Comparison of ENCODE assay signal across 20 cellular contexts in genomic region chr10:9009505-9009904, GRCh38.
DNase-seq lines count a peak whose midpoint lies in the region; ATAC-seq and TF ChIP-seq lines count a peak whose summit lies in the region.
"Had no signal": no experiment of that assay in that cellular context is flagged by ENCODE, and none has a peak within 500 bp of the region (broad histone marks: within the 10 kb centered on the region; RNA-seq: fewer than 3 reads in every experiment).

No MANE protein-coding gene starts in this region.

- no peaks in the 10 kb centered on the region for H3K36me3 Mint-ChIP-seq in CD4-positive, CD25-positive, alpha-beta regulatory T cell
- peaks cover 16% of the 10 kb centered on the region for H3K36me3 Mint-ChIP-seq in activated CD8-positive, alpha-beta T cell treated with anti-CD3 and anti-CD28 coated beads for 36 hours (ENCODE audit: low read depth)
- H3K36me3 Mint-ChIP-seq: stimulated activated memory B cell treated with anti-CD40 and anti-IgM and Interleukin-4, amounts not matched to agents 10 μg/mL and 1 μg/mL and 100 μg/mL, for 72 hours had no signal

- WGBS in psoas muscle, 3 donors = 82 to 91% (median 88%) methylated on average over 9 of the region's 9 CpGs

- H3K27me3 ChIP-seq in CD4-positive, CD25-positive, alpha-beta regulatory T cell (ENCODE audit: control insufficient read depth, insufficient read depth, low read length) = no peaks in the 10 kb centered on the region
- no peaks in the 10 kb centered on the region for H3K27me3 ChIP-seq in DND-41 (ENCODE audit: insufficient read depth, low read length, poor library complexity)
- H3K27me3 ChIP-seq in psoas muscle (ENCODE audit: insufficient read depth in 3 of 3, low read length in 2 of 3) = no peaks in the 10 kb centered on the region
- H3K27me3 ChIP-seq: testis had no signal

- H3K9ac ChIP-seq in DND-41 (ENCODE audit: low read depth, low read length) = no peak overlapping the region

- TF ChIP-seq CTCF in DND-41 (IDR thresholded peaks at IDR 0.05; ENCODE audit: borderline replicate concordance, extremely low read depth, low read length, poor library complexity, severe bottlenecking) = no peak
- no peak for TF ChIP-seq CTCF in activated CD8-positive, alpha-beta T cell treated with anti-CD3 and anti-CD28 coated beads for 36 hours (IDR thresholded peaks at IDR 0.05)
- TF ChIP-seq CTCF in fibroblast of mammary gland (conservative IDR thresholded peaks at IDR 0.05; ENCODE audit: control insufficient read depth, insufficient read depth, low read depth, low read length) = no peak
- TF ChIP-seq CTCF in psoas muscle (IDR thresholded peaks at IDR 0.05) = no peak
- TF ChIP-seq CTCF in foreskin fibroblast (IDR thresholded peaks at IDR 0.05; ENCODE audit: low read depth, low read length) = no peak

- peak overlapping the region; percentile 41 for H3K27ac ChIP-seq in CD4-positive, CD25-positive, alpha-beta regulatory T cell (ENCODE audit: insufficient read depth, low read length, poor library complexity, severe bottlenecking)
- H3K27ac ChIP-seq in DND-41 (ENCODE audit: low read length) (peak overlapping the region; percentile 34; the same call in 1 of the 2 replicates), psoas muscle (no peak overlapping the region)
- H3K27ac ChIP-seq: skin epidermis, testis had no signal

- H3K4me3 Mint-ChIP-seq in CD4-positive, CD25-positive, alpha-beta regulatory T cell = peak overlapping the region in 3 of 4 donors; percentile 71 to 76 (median 74)
- H3K4me3 Mint-ChIP-seq in activated CD8-positive, alpha-beta T cell treated with anti-CD3 and anti-CD28 coated beads for 36 hours = no peak overlapping the region
- H3K4me3 Mint-ChIP-seq: effector memory CD8-positive, alpha-beta T cell; stimulated activated memory B cell treated with anti-CD40 and anti-IgM and Interleukin-4, amounts not matched to agents 10 μg/mL and 1 μg/mL and 100 μg/mL, for 72 hours had no signal

- H2AFZ ChIP-seq in DND-41 (ENCODE audit: low read depth, low read length) = 0 out of 2 replicates have a peak overlapping the region, but pooled peaks have one; percentile 45

- H3K27me3 Mint-ChIP-seq in CD4-positive, CD25-positive, alpha-beta regulatory T cell = no peaks in the 10 kb centered on the region
- H3K27me3 Mint-ChIP-seq in activated CD8-positive, alpha-beta T cell treated with anti-CD3 and anti-CD28 coated beads for 36 hours = no peaks in the 10 kb centered on the region
- H3K27me3 Mint-ChIP-seq: stimulated activated memory B cell treated with anti-CD40 and anti-IgM and Interleukin-4, amounts not matched to agents 10 μg/mL and 1 μg/mL and 100 μg/mL, for 72 hours had no signal

- peak overlapping the region; percentile 45 for H3K4me3 ChIP-seq in CD4-positive, CD25-positive, alpha-beta regulatory T cell (ENCODE audit: low read depth, low read length)
- H3K4me3 ChIP-seq in DND-41 (ENCODE audit: low read depth in 1 of 2, low read length in 2 of 2) = no peak overlapping the region
- no peak overlapping the region for H3K4me3 ChIP-seq in fibroblast of mammary gland (ENCODE audit: control insufficient read depth, low read depth, low read length)
- H3K4me3 ChIP-seq in psoas muscle = no peak overlapping the region
- no peak overlapping the region for H3K4me3 ChIP-seq in foreskin fibroblast (ENCODE audit: low read depth in 1 of 2, low read length in 2 of 2)
- H3K4me3 ChIP-seq: skin epidermis, testis had no signal

- H3K27ac Mint-ChIP-seq in CD4-positive, CD25-positive, alpha-beta regulatory T cell = peak overlapping the region; percentile 40 to 76 (median 48)
- peak overlapping the region; percentile 87 for H3K27ac Mint-ChIP-seq in activated CD8-positive, alpha-beta T cell treated with anti-CD3 and anti-CD28 coated beads for 36 hours
- H3K27ac Mint-ChIP-seq: effector memory CD8-positive, alpha-beta T cell; stimulated activated memory B cell treated with anti-CD40 and anti-IgM and Interleukin-4, amounts not matched to agents 10 μg/mL and 1 μg/mL and 100 μg/mL, for 72 hours had no signal

- no peaks in the 10 kb centered on the region for H3K79me2 ChIP-seq in DND-41 (ENCODE audit: insufficient read depth, low read length)

- POLR2A ChIA-PET in activated CD8-positive, alpha-beta T cell treated with anti-CD3 and anti-CD28 coated beads for 36 hours (lab: Charles Lee) = interaction anchor here (1.0 to 1.7 kb wide), 3 partner anchors 12 to 27 kb away, joined by 3 to 9 read pairs (median 5); no protein-coding TSS in a partner anchor

- intact Hi-C loops in activated CD8-positive, alpha-beta T cell treated with anti-CD3 and anti-CD28 coated beads for 36 hours (cut with micrococcal nuclease) = no loop called here
- intact Hi-C loops in psoas muscle (cut with DNase I) = no loop called here

- peaks cover 0 to 2% (median 0%) of the 10 kb centered on the region in 7 donors for H3K9me3 Mint-ChIP-seq in CD4-positive, CD25-positive, alpha-beta regulatory T cell
- H3K9me3 Mint-ChIP-seq in activated CD8-positive, alpha-beta T cell treated with anti-CD3 and anti-CD28 coated beads for 36 hours = no peaks in the 10 kb centered on the region
- H3K9me3 Mint-ChIP-seq: CD8-positive, alpha-beta memory T cell; effector memory CD8-positive, alpha-beta T cell; stimulated activated memory B cell treated with anti-CD40 and anti-IgM and Interleukin-4, amounts not matched to agents 10 μg/mL and 1 μg/mL and 100 μg/mL, for 72 hours had no signal

- no peaks in the 10 kb centered on the region for H3K36me3 ChIP-seq in CD4-positive, CD25-positive, alpha-beta regulatory T cell (ENCODE audit: control insufficient read depth, insufficient read depth, low read length)
- H3K36me3 ChIP-seq in DND-41 (ENCODE audit: insufficient read depth, low read length) = no peaks in the 10 kb centered on the region
- H3K36me3 ChIP-seq in psoas muscle (ENCODE audit: insufficient read depth in 1 of 2, low read depth in 1 of 2) = no peaks in the 10 kb centered on the region

- peaks cover 21% of the 10 kb centered on the region for H3K4me1 ChIP-seq in CD4-positive, CD25-positive, alpha-beta regulatory T cell (ENCODE audit: control insufficient read depth, insufficient read depth, low read length, poor library complexity, severe bottlenecking)
- peaks cover 18% of the 10 kb centered on the region for H3K4me1 ChIP-seq in DND-41 (ENCODE audit: insufficient read depth, low read length)
- no peaks in the 10 kb centered on the region for H3K4me1 ChIP-seq in psoas muscle
- H3K4me1 ChIP-seq: testis had no signal

- no peak for ATAC-seq in CD4-positive, CD25-positive, alpha-beta regulatory T cell (ENCODE audit: low read depth in 2 of 2)
- no peak for ATAC-seq in DND-41 (ENCODE audit: insufficient read depth, low read depth)
- ATAC-seq in activated CD8-positive, alpha-beta T cell treated with anti-CD3 and anti-CD28 coated beads for 36 hours = no peak
- ATAC-seq in GM19328 (IDR thresholded peaks at IDR 0.05; ENCODE audit: unreplicated experiment) = no peak
- ATAC-seq in HG02970 (IDR thresholded peaks at IDR 0.05; ENCODE audit: low FRiP score, unreplicated experiment) = no peak
- no peak for ATAC-seq in psoas muscle
- ATAC-seq: stimulated activated memory B cell treated with anti-CD40 and anti-IgM and Interleukin-4, amounts not matched to agents 10 μg/mL and 1 μg/mL and 100 μg/mL, for 72 hours had no signal

- H4K20me1 ChIP-seq in DND-41 (ENCODE audit: insufficient read depth, low read length) = no peaks in the 10 kb centered on the region

- H3K4me1 Mint-ChIP-seq in CD4-positive, CD25-positive, alpha-beta regulatory T cell = peaks cover 21 to 59% (median 27%) of the 10 kb centered on the region in 4 donors
- peaks cover 66% of the 10 kb centered on the region for H3K4me1 Mint-ChIP-seq in activated CD8-positive, alpha-beta T cell treated with anti-CD3 and anti-CD28 coated beads for 36 hours (ENCODE audit: low read depth)
- H3K4me1 Mint-ChIP-seq: stimulated activated memory B cell treated with anti-CD40 and anti-IgM and Interleukin-4, amounts not matched to agents 10 μg/mL and 1 μg/mL and 100 μg/mL, for 72 hours had no signal

- peak overlapping the region; percentile 40; the same call in 1 of the 2 replicates for H3K4me2 ChIP-seq in DND-41 (ENCODE audit: insufficient read depth, low read length)

- DNase-seq in CD4-positive, CD25-positive, alpha-beta regulatory T cell = no peak
- no peak for DNase-seq in DND-41
- DNase-seq in activated CD8-positive, alpha-beta T cell treated with anti-CD3 and anti-CD28 coated beads for 36 hours = no peak
- DNase-seq in fibroblast of mammary gland (ENCODE audit: low read depth) = peak; percentile 19
- DNase-seq in psoas muscle = no peak
- no peak for DNase-seq in foreskin fibroblast
- DNase-seq: activated CD8-positive, alpha-beta memory T cell treated with anti-CD3 and anti-CD28 coated beads, Interleukin-2, amount 50 U/mL, for 48 hours; effector memory CD8-positive, alpha-beta T cell; NCI-H1092; NCI-H1930; NCI-H345; NCI-H82; SHP77; SW 1271; testis had no signal

- no peaks in the 10 kb centered on the region for H3K9me3 ChIP-seq in CD4-positive, CD25-positive, alpha-beta regulatory T cell (ENCODE audit: control insufficient read depth in 2 of 2, low read length in 2 of 2)
- no peaks in the 10 kb centered on the region for H3K9me3 ChIP-seq in DND-41 (ENCODE audit: insufficient read depth, low read length, severe bottlenecking)
- no peaks in the 10 kb centered on the region for H3K9me3 ChIP-seq in psoas muscle
- H3K9me3 ChIP-seq: testis had no signal

- CTCF ChIA-PET in activated CD8-positive, alpha-beta T cell treated with anti-CD3 and anti-CD28 coated beads for 36 hours (lab: Charles Lee) = interaction anchor here (1.5 to 1.6 kb wide), 2 partner anchors 48 to 87 kb away, joined by 3 to 5 read pairs; no protein-coding TSS in a partner anchor
